Comparison of ENCODE assay signal across 17 cellular contexts in the genomic region with DNA sequence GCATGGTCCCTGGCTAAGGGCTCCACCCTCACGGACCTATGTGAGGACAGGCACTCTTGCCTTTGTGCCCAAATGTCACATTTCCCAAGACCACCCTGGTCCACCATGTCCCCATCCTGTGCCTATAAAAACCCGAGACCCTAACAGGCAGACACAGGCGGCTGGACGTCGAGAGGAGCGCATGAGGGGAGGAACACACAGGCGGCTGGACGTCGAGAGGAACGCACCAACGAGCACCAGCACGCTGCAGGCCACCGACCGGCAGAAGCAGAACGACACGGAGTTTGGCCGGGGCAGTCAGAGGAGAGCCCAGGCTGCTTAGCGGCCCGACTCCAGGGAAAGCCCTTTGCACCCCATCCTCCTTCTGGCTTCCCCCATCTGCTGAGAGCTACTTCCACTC.
A peak's percentile ranks its signal among the peaks of the same experiment; 100 is the strongest.
DNase-seq lines count a peak whose midpoint lies in the region; ATAC-seq and TF ChIP-seq lines count a peak whose summit lies in the region.
"Had no signal": no experiment of that assay in that cellular context is flagged by ENCODE, and none has a peak within 500 bp of the region (broad histone marks: within the 10 kb centered on the region; RNA-seq: fewer than 3 reads in every experiment).

No MANE protein-coding gene starts in this region.

- no peak overlapping the region for H2BK15ac ChIP-seq in mesendoderm (replicated peaks; ENCODE audit: low read depth)

- H3K79me2 ChIP-seq in mesendoderm (ENCODE audit: control insufficient read depth, insufficient read depth, low read length), result no peaks in the 10 kb centered on the region

- POLR2A ChIA-PET in GM10248 (lab: Yijun Ruan, JAX), result no interaction called here

- H3K56ac ChIP-seq in mesendoderm (ENCODE audit: low read length), result no peak overlapping the region

- peak; percentile 48 for DNase-seq in RWPE2 (ENCODE audit: low spot score)
- peak; percentile 18 for DNase-seq in activated CD8-positive, alpha-beta memory T cell treated with anti-CD3 and anti-CD28 coated beads, Interleukin-2, amount 50 U/mL, for 48 hours
- peak; percentile 38 for DNase-seq in lower lobe of right lung
- DNase-seq in sigmoid colon, result peak; percentile 59
- no peak for DNase-seq in T-helper 9 cell
- no peak for DNase-seq in GM10248 (ENCODE audit: extremely low spot score)
- no peak for DNase-seq in mesendoderm
- DNase-seq: ACHN; C1 segment of cervical spinal cord; CD8-positive, alpha-beta memory T cell; Karpas-422; NCI-H1417 treated with DMSO at 0.1 percent for 48 hours; NCI-H187 treated with DMSO at 0.1 percent for 48 hours; NCI-H226; NCI-H524; PC-9 had no signal

- intact Hi-C loops in lower lobe of right lung (cut with DNase I), result no loop called here
- intact Hi-C loops in sigmoid colon (cut with DNase I), result no loop called here

- H3K27me3 ChIP-seq in RWPE2 (ENCODE audit: insufficient read depth, poor library complexity, severe bottlenecking) (no peaks in the 10 kb centered on the region), lower lobe of right lung (ENCODE audit: low read depth) (no peaks in the 10 kb centered on the region), sigmoid colon (no peaks in the 10 kb centered on the region), mesendoderm (ENCODE audit: insufficient read depth, low read length, poor library complexity) (no peaks in the 10 kb centered on the region)

- H3K4me2 ChIP-seq in mesendoderm (ENCODE audit: low read length), result no peak overlapping the region
- H3K4me2 ChIP-seq: PC-9 had no signal

- no peak overlapping the region for H3K9ac ChIP-seq in mesendoderm (ENCODE audit: low read length)

- WGBS in sigmoid colon, 2 donors, result 96% methylated on average over 19 of the region's 19 CpGs
- WGBS in mesendoderm (ENCODE audit: extremely low coverage, insufficient coverage, low lambda C conversion rate), result no CpG with 5 or more reads among the region's 19 CpGs

- no peak overlapping the region for H2BK120ac ChIP-seq in mesendoderm (ENCODE audit: low read depth, low read length)

- ATAC-seq in RWPE2 (ENCODE audit: low read depth) (no peak), lower lobe of right lung (no peak)

- H3K36me3 ChIP-seq in RWPE2 (ENCODE audit: low read depth), result no peaks in the 10 kb centered on the region
- no peaks in the 10 kb centered on the region for H3K36me3 ChIP-seq in lower lobe of right lung
- no peaks in the 10 kb centered on the region for H3K36me3 ChIP-seq in sigmoid colon
- no peaks in the 10 kb centered on the region for H3K36me3 ChIP-seq in mesendoderm (ENCODE audit: control insufficient read depth, insufficient read depth, low read length)

- no peak overlapping the region for H3K4ac ChIP-seq in mesendoderm (ENCODE audit: low read depth, low read length)

- TF ChIP-seq EP300 in sigmoid colon (IDR thresholded peaks at IDR 0.05), result no peak

- no peak overlapping the region for H3K27ac ChIP-seq in RWPE2 (ENCODE audit: poor library complexity, severe bottlenecking)
- no peak overlapping the region for H3K27ac ChIP-seq in lower lobe of right lung
- no peak overlapping the region for H3K27ac ChIP-seq in sigmoid colon
- H3K27ac ChIP-seq in mesendoderm (ENCODE audit: low read depth, low read length), result no peak overlapping the region
- H3K27ac ChIP-seq: HL-60, PC-9 had no signal

- TF ChIP-seq CTCF in RWPE2 (IDR thresholded peaks at IDR 0.05; ENCODE audit: poor library complexity, severe bottlenecking) (no peak), lower lobe of right lung (IDR thresholded peaks at IDR 0.05) (no peak), sigmoid colon (IDR thresholded peaks at IDR 0.05) (no peak), GM10248 (IDR thresholded peaks at IDR 0.05; ENCODE audit: control extremely low read depth, extremely low read depth, low read depth, missing control alignments) (no peak)

- no peak overlapping the region for H2AK5ac ChIP-seq in mesendoderm (ENCODE audit: low read length)

- H3K4me1 ChIP-seq in RWPE2 (ENCODE audit: insufficient read depth, poor library complexity, severe bottlenecking) (no peaks in the 10 kb centered on the region), lower lobe of right lung (no peaks in the 10 kb centered on the region), sigmoid colon (no peaks in the 10 kb centered on the region), mesendoderm (ENCODE audit: control insufficient read depth, low read depth, low read length) (no peaks in the 10 kb centered on the region)

- no peaks in the 10 kb centered on the region for H3K79me1 ChIP-seq in mesendoderm (ENCODE audit: low read length)

- CTCF ChIA-PET in GM10248 (lab: Yijun Ruan, JAX), result no interaction called here

- no peak overlapping the region for H3K23ac ChIP-seq in mesendoderm (ENCODE audit: low read length)

- no peak overlapping the region for H4K8ac ChIP-seq in mesendoderm (ENCODE audit: low read depth, low read length)

- TF ChIP-seq POLR2A in sigmoid colon (IDR thresholded peaks at IDR 0.05), result no peak

- H4K5ac ChIP-seq in mesendoderm (ENCODE audit: low read length), result no peak overlapping the region

- H3K9me3 ChIP-seq in RWPE2 (ENCODE audit: severe bottlenecking), result peaks cover 9% of the 10 kb centered on the region
- peaks cover 6% of the 10 kb centered on the region for H3K9me3 ChIP-seq in lower lobe of right lung
- no peaks in the 10 kb centered on the region for H3K9me3 ChIP-seq in sigmoid colon

- no peak overlapping the region for H3K18ac ChIP-seq in mesendoderm (ENCODE audit: low read length)

- H2BK5ac ChIP-seq in mesendoderm (ENCODE audit: low read length), result no peak overlapping the region

- no peak overlapping the region for H3K4me3 ChIP-seq in RWPE2 (ENCODE audit: severe bottlenecking)
- no peak overlapping the region for H3K4me3 ChIP-seq in lower lobe of right lung
- no peak overlapping the region for H3K4me3 ChIP-seq in sigmoid colon
- H3K4me3 ChIP-seq in mesendoderm (ENCODE audit: low read length), result no peak overlapping the region
- H3K4me3 ChIP-seq: PC-9 had no signal

Comparison
In these comparisons a context has a peak if more than half of its experiments do, and no peak if none do; other contexts are left out.
1. DNase-seq: peak in RWPE2 (single experiment), activated CD8-positive, alpha-beta memory T cell treated with anti-CD3 and anti-CD28 coated beads, Interleukin-2, amount 50 U/mL, for 48 hours (single experiment), lower lobe of right lung (single experiment) and sigmoid colon (single experiment); none in T-helper 9 cell (single experiment), GM10248 (single experiment) and mesendoderm (single experiment).